ENCODE assay signal across 8 cellular contexts in the genomic region with DNA sequence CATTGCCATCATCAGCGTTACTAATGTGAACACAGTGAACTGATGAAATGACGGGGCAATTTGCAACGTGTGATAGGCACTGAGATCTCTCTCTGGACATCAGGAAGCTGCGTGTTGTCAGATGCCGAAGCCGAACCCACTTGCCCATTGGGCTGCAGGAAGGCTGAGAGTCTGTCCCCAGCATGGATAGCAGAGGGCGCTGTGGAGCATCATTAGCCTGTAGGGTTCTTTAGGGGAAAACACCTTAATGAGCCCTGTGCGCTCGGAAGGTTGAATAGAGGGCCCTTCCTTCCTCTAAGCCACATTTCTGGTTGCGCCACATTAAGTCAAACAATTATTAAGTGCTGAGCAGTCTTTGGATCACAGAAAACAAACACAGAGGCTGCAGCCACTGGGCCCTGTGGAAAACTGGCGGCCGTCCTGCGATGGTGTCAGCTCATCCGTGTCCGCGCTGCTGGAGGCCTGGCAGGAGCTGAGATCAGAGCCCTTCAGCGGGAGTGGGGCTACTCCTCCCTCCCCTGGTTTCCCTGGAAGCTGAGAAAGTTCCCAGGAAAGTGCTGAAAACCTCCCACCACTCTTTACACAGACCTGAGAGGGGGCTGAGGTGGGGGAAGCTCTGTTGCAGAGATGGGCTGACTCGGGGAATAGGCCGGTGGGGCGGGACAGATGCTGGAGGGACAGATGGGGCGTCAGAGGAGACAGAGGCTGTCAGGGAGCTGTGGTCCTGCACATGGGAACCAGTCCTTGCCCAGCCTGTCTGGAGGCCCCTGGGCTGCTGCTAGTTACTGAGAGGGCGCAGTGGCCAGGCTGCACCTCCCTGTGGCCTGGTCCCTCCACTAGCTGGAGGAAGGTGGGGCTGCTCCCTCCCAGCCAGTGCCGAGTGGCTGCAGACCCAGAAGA. TPM values are rescaled to one million over a fixed set of nuclear protein-coding genes. Genes with fewer than 3 reads are reported as not detected.
DNase-seq lines count a peak whose midpoint lies in the region; ATAC-seq and TF ChIP-seq lines count a peak whose summit lies in the region.

No MANE protein-coding gene starts in this region.

- no peak overlapping the region for H3K27ac Mint-ChIP-seq in activated naive CD8-positive, alpha-beta T cell treated with anti-CD3 and anti-CD28 coated beads for 36 hours

- no peaks in the 10 kb centered on the region for H3K27me3 ChIP-seq in SU-DHL-6 (ENCODE audit: low read length)
- peaks cover 0 to 42% (median 23%) of the 10 kb centered on the region in 7 donors for H3K27me3 ChIP-seq in heart right ventricle

- no peaks in the 10 kb centered on the region for H4K20me1 ChIP-seq in SU-DHL-6 (ENCODE audit: low read depth, low read length)

- WGBS in heart right ventricle, 2 donors, result 37 to 42% methylated on average over 23 of the region's 23 CpGs

- H3K4me1 Mint-ChIP-seq in activated naive CD8-positive, alpha-beta T cell treated with anti-CD3 and anti-CD28 coated beads for 36 hours, result peaks cover 11% of the 10 kb centered on the region

- no peaks in the 10 kb centered on the region for H3K9me3 Mint-ChIP-seq in activated naive CD8-positive, alpha-beta T cell treated with anti-CD3 and anti-CD28 coated beads for 36 hours

- H3K9ac ChIP-seq in SU-DHL-6 (ENCODE audit: low read length), result no peak overlapping the region

- DNase-seq in EH (ENCODE audit: low read depth), result peak; percentile 6
- peak; percentile 42 for DNase-seq in NCI-H1048 (lab: John Stamatoyannopoulos, UW)
- DNase-seq in activated naive CD8-positive, alpha-beta T cell treated with anti-CD3 and anti-CD28 coated beads for 36 hours, result peak; percentile 80
- peak; percentile 50 to 53 for DNase-seq in heart right ventricle
- DNase-seq in putamen (ENCODE audit: low spot score), result peak; percentile 42

- no peaks in the 10 kb centered on the region for H3F3A ChIP-seq in SU-DHL-6 (ENCODE audit: insufficient read depth)

- H3K4me2 ChIP-seq in SU-DHL-6 (ENCODE audit: low read depth, low read length, poor library complexity, severe bottlenecking), result no peak overlapping the region

- ATAC-seq in heart right ventricle, result peak; percentile 33 to 86 (median 76)
- no peak for ATAC-seq in GM19452 (IDR thresholded peaks at IDR 0.05; ENCODE audit: unreplicated experiment)
- no peak for ATAC-seq in HG03175 (IDR thresholded peaks at IDR 0.05; ENCODE audit: unreplicated experiment)

- H2AFZ ChIP-seq in SU-DHL-6 (ENCODE audit: low read depth, low read length, severe bottlenecking), result no peak overlapping the region

- H3K27ac ChIP-seq in SU-DHL-6 (ENCODE audit: low read depth, low read length) (no peak overlapping the region), heart right ventricle (no peak overlapping the region)

- no peaks in the 10 kb centered on the region for H3K36me3 ChIP-seq in SU-DHL-6 (ENCODE audit: low read length)
- H3K36me3 ChIP-seq in heart right ventricle, result no peaks in the 10 kb centered on the region

- H3K9me3 ChIP-seq in SU-DHL-6 (ENCODE audit: insufficient read depth, low read length) (no peaks in the 10 kb centered on the region), heart right ventricle (no peaks in the 10 kb centered on the region)

- intact Hi-C loops in heart right ventricle (cut with DNase I), result loop anchor here in 2 of 10 donors (5.0 to 10.0 kb wide), 3 partner anchors 107 to 193 kb away; no protein-coding TSS in a partner anchor

- peak; percentile 50 for TF ChIP-seq CTCF in SU-DHL-6 (IDR thresholded peaks at IDR 0.05; ENCODE audit: insufficient read depth, low read length, poor library complexity, severe bottlenecking)
- peak; percentile 18 to 73 (median 60) for TF ChIP-seq CTCF in heart right ventricle (IDR thresholded peaks at IDR 0.05)

- H3K27me3 Mint-ChIP-seq in activated naive CD8-positive, alpha-beta T cell treated with anti-CD3 and anti-CD28 coated beads for 36 hours, result peaks cover 6% of the 10 kb centered on the region

- H3K36me3 Mint-ChIP-seq in activated naive CD8-positive, alpha-beta T cell treated with anti-CD3 and anti-CD28 coated beads for 36 hours, result peaks cover 2% of the 10 kb centered on the region

- peaks cover 0 to 7% (median 0%) of the 10 kb centered on the region in 9 donors for H3K4me1 ChIP-seq in heart right ventricle

- no peaks in the 10 kb centered on the region for H3K9me2 ChIP-seq in SU-DHL-6 (replicated peaks; ENCODE audit: insufficient read depth, low read length)

- H3K4me3 Mint-ChIP-seq in activated naive CD8-positive, alpha-beta T cell treated with anti-CD3 and anti-CD28 coated beads for 36 hours, result peak overlapping the region; percentile 12

- no peak overlapping the region for H3K4me3 ChIP-seq in SU-DHL-6 (ENCODE audit: insufficient read depth, low read length, poor library complexity, severe bottlenecking)
- H3K4me3 ChIP-seq in heart right ventricle, result no peak overlapping the region

- H3K79me2 ChIP-seq in SU-DHL-6 (ENCODE audit: insufficient read depth, low read length), result no peaks in the 10 kb centered on the region

RNA-seq across cellular contexts. Expression of a gene that starts 12.7 kb away (rescaled TPM):
- not detected for total RNA-seq in activated naive CD8-positive, alpha-beta T cell treated with anti-CD3 and anti-CD28 coated beads for 36 hours
- total RNA-seq in heart right ventricle, result not detected
- not detected for polyA plus RNA-seq in heart right ventricle

RNA-seq across cellular contexts. Expression of a gene that starts 22.9 kb away (rescaled TPM):
- not detected for total RNA-seq in activated naive CD8-positive, alpha-beta T cell treated with anti-CD3 and anti-CD28 coated beads for 36 hours
- 1 to 10 TPM in 8 of 10 donors, under 1 TPM in 2; 0.90 to 5.1 (median 2.4) TPM for total RNA-seq in heart right ventricle
- 1 to 10 TPM; 4.9 to 7.9 TPM for polyA plus RNA-seq in heart right ventricle

RNA-seq across cellular contexts. Expression of a gene that starts 28.3 kb away (rescaled TPM):
- not detected for total RNA-seq in activated naive CD8-positive, alpha-beta T cell treated with anti-CD3 and anti-CD28 coated beads for 36 hours
- total RNA-seq in heart right ventricle, result not detected
- polyA plus RNA-seq in heart right ventricle, result not detected

RNA-seq across cellular contexts. Expression of a gene that starts 57.8 kb away (rescaled TPM):
- total RNA-seq in activated naive CD8-positive, alpha-beta T cell treated with anti-CD3 and anti-CD28 coated beads for 36 hours, result 10 to 100 TPM; 49.1 to 50.7 TPM
- total RNA-seq in heart right ventricle, result 1 to 10 TPM in 1 of 10 donors, under 1 TPM in 1, not detected in 8; 0.42 to 1.0 TPM
- polyA plus RNA-seq in heart right ventricle, result under 1 TPM in 1 of 2 donors, not detected in 1; 0.01 TPM

Comparison
In these comparisons a context has a peak if more than half of its experiments do, and no peak if none do; other contexts are left out.
1. DNase-seq: peak in every context shown above with its lines; median percentile 80 in activated naive CD8-positive, alpha-beta T cell treated with anti-CD3 and anti-CD28 coated beads for 36 hours; 52 in heart right ventricle; 42 in NCI-H1048; 42 in putamen; 6 in EH.
2. ATAC-seq: peak in heart right ventricle (8 of 8); none in GM19452 (single experiment) and HG03175 (single experiment).